ENCODE assay signal across 1 cellular context in genomic region chr2:235066895-235067294, GRCh38.
A peak's percentile ranks its signal among the peaks of the same experiment; 100 is the strongest.
TF ChIP-seq lines count a peak whose summit lies in the region.

No MANE protein-coding gene starts in this region.

TF ChIP-seq in K562, 482 proteins besides CTCF, POLR2A, EP300 and RAD21 (continued from another document):
- TF ChIP-seq TFE3 (CRISPR knock-in tag; IDR thresholded peaks at IDR 0.05): peak; percentile 23; the same call in 1 of the 2 replicates
- no peak for TF ChIP-seq DEAF1 (CRISPR knock-in tag; IDR thresholded peaks at IDR 0.05)
- TF ChIP-seq PPARD (CRISPR knock-in tag; IDR thresholded peaks at IDR 0.05): no peak
- TF ChIP-seq KLF16 (IDR thresholded peaks at IDR 0.05): no peak
- peak; percentile 30; the same call in 1 of the 2 replicates for TF ChIP-seq RAD51 (IDR thresholded peaks at IDR 0.05; ENCODE audit: borderline replicate concordance, low read depth)
- TF ChIP-seq NBN (IDR thresholded peaks at IDR 0.05; ENCODE audit: low read depth): no peak
- 0 out of 2 replicates have a peak, but pooled peaks have one; percentile 12 for TF ChIP-seq USF2 (CRISPR knock-in tag; IDR thresholded peaks at IDR 0.05)
